8 cellular contexts compared by ENCODE assay signal in genomic region chr17:2710804-2711607, GRCh38. TPM values are rescaled to one million over a fixed set of nuclear protein-coding genes. Genes with fewer than 3 reads are reported as not detected.
DNase-seq lines count a peak whose midpoint lies in the region; ATAC-seq, FAIRE-seq and TF ChIP-seq lines count a peak whose summit lies in the region.

No MANE protein-coding gene starts in this region.

- H3K9ac ChIP-seq in endodermal cell (ENCODE audit: extremely low read depth, low read length, poor library complexity, severe bottlenecking), result no peak overlapping the region

- POLR2A ChIA-PET in naive thymus-derived CD8-positive, alpha-beta T cell (lab: Charles Lee), result no interaction called here

- FAIRE-seq in urothelium cell line (lab: Jason Lieb, UNC), result no peak

- 4 to 7% methylated on average over 22 to 82 of the region's 82 CpGs for WGBS in endodermal cell (ENCODE audit: insufficient coverage in 1 of 2, insufficient read length in 1 of 2), 2 experiments

- ATAC-seq in HG03159 (IDR thresholded peaks at IDR 0.05; ENCODE audit: unreplicated experiment), result peak; percentile 14
- peak; percentile 21 to 35 for ATAC-seq in naive thymus-derived CD8-positive, alpha-beta T cell
- no peak for ATAC-seq in HG02870 (IDR thresholded peaks at IDR 0.05; ENCODE audit: unreplicated experiment)

- H3K9me3 ChIP-seq in WERI-Rb-1 (ENCODE audit: severe bottlenecking) (no peaks in the 10 kb centered on the region), endodermal cell (ENCODE audit: control insufficient read depth, low read length) (no peaks in the 10 kb centered on the region)

- peaks cover 6% of the 10 kb centered on the region for H3K27me3 Mint-ChIP-seq in endodermal cell (ENCODE audit: insufficient read depth)
- H3K27me3 Mint-ChIP-seq in naive thymus-derived CD8-positive, alpha-beta T cell, result no peaks in the 10 kb centered on the region

- H3K27me3 ChIP-seq in WERI-Rb-1 (ENCODE audit: insufficient read depth, low read depth, severe bottlenecking) (no peaks in the 10 kb centered on the region), endodermal cell (ENCODE audit: control insufficient read depth, insufficient read depth, low read length, poor library complexity, severe bottlenecking) (no peaks in the 10 kb centered on the region)

- H3K9me3 Mint-ChIP-seq in endodermal cell, result no peaks in the 10 kb centered on the region
- no peaks in the 10 kb centered on the region for H3K9me3 Mint-ChIP-seq in naive thymus-derived CD8-positive, alpha-beta T cell

- TF ChIP-seq CTCF in WERI-Rb-1 (IDR thresholded peaks at IDR 0.05; ENCODE audit: low read depth, low read length) (no peak), endodermal cell (conservative IDR thresholded peaks at IDR 0.05) (no peak)

- peak overlapping the region; percentile 83 for H3K27ac ChIP-seq in WERI-Rb-1
- H3K27ac ChIP-seq in endodermal cell (ENCODE audit: low read depth, low read length), result no peak overlapping the region

- H3K36me3 ChIP-seq in WERI-Rb-1 (no peaks in the 10 kb centered on the region), endodermal cell (ENCODE audit: control insufficient read depth, insufficient read depth, low read length) (no peaks in the 10 kb centered on the region)

- H3K27ac Mint-ChIP-seq in endodermal cell, result no peak overlapping the region
- peak overlapping the region; percentile 69 to 92 (median 82) for H3K27ac Mint-ChIP-seq in naive thymus-derived CD8-positive, alpha-beta T cell

- peaks cover 37% of the 10 kb centered on the region for H3K4me1 Mint-ChIP-seq in endodermal cell
- H3K4me1 Mint-ChIP-seq in naive thymus-derived CD8-positive, alpha-beta T cell, result peaks cover 30 to 54% (median 44%) of the 10 kb centered on the region in 4 donors

- H3K36me3 Mint-ChIP-seq in endodermal cell (ENCODE audit: low read depth), result no peaks in the 10 kb centered on the region
- no peaks in the 10 kb centered on the region for H3K36me3 Mint-ChIP-seq in naive thymus-derived CD8-positive, alpha-beta T cell

- DNase-seq in activated gamma-delta T cell (lab: John Stamatoyannopoulos, UW) (peak; percentile 37), activated gamma-delta T cell treated with Interleukin-2 at 50 U/mL for 16 hours (no peak), WERI-Rb-1 (no peak), endodermal cell (peak; percentile 80), urothelium cell line (ENCODE audit: low spot score) (peak; percentile 10)
- DNase-seq in naive thymus-derived CD8-positive, alpha-beta T cell, result peak in 6 of 10 donors; percentile 24 to 61 (median 32)

- H3K4me1 ChIP-seq in endodermal cell (ENCODE audit: control insufficient read depth, insufficient read depth, low read length), result peaks cover 13% of the 10 kb centered on the region

- H3K4me3 ChIP-seq in WERI-Rb-1 (ENCODE audit: low read depth, low read length), result peak overlapping the region; percentile 62
- peak overlapping the region; percentile 79 for H3K4me3 ChIP-seq in endodermal cell (ENCODE audit: low read length)

- peak overlapping the region; percentile 66 for H3K4me3 Mint-ChIP-seq in endodermal cell
- peak overlapping the region; percentile 80 to 93 (median 86) for H3K4me3 Mint-ChIP-seq in naive thymus-derived CD8-positive, alpha-beta T cell

RNA-seq across cellular contexts. Expression of gene CLUH, which starts 0.6 kb away (rescaled TPM):
- 10 to 100 TPM; 55.5 to 61.8 TPM for total RNA-seq in endodermal cell
- polyA plus RNA-seq in endodermal cell (2013, experiment 1 of 2), result 27.4 TPM
- 21.7 TPM for polyA plus RNA-seq in endodermal cell (2013, experiment 2 of 2)
- 10 to 100 TPM; 48.6 to 57.1 TPM for total RNA-seq in naive thymus-derived CD8-positive, alpha-beta T cell
- polyA plus RNA-seq in naive thymus-derived CD8-positive, alpha-beta T cell, result 10 to 100 TPM in 1 of 3 donors, 1 to 10 TPM in 2; 8.2 to 15.3 (median 8.7) TPM

RNA-seq across cellular contexts. Expression of gene CCDC92B, which starts 38.4 kb away (rescaled TPM):
- total RNA-seq in endodermal cell, result 1 to 10 TPM; 4.3 to 5.8 TPM
- 1.2 TPM for polyA plus RNA-seq in endodermal cell (2013, experiment 1 of 2)
- 0.87 TPM for polyA plus RNA-seq in endodermal cell (2013, experiment 2 of 2)
- total RNA-seq in naive thymus-derived CD8-positive, alpha-beta T cell, result under 1 TPM; 0.16 to 0.30 TPM
- polyA plus RNA-seq in naive thymus-derived CD8-positive, alpha-beta T cell, result not detected

Comparison
In these comparisons a context has a peak if more than half of its experiments do, and no peak if none do; other contexts are left out.
1. DNase-seq: peak in activated gamma-delta T cell (single experiment), endodermal cell (single experiment), naive thymus-derived CD8-positive, alpha-beta T cell (6 of 10) and urothelium cell line (single experiment); none in activated gamma-delta T cell treated with Interleukin-2 at 50 U/mL for 16 hours (single experiment) and WERI-Rb-1 (single experiment).
2. RNA of gene CCDC92B, which starts 38.4 kb away (total RNA-seq): 4.3 to 5.8 TPM in endodermal cell; 0.16 to 0.30 TPM in naive thymus-derived CD8-positive, alpha-beta T cell; every median in the first group is over 4 times any median in the second.